Comparison of ENCODE assay signal across 8 cellular contexts in the genomic region with DNA sequence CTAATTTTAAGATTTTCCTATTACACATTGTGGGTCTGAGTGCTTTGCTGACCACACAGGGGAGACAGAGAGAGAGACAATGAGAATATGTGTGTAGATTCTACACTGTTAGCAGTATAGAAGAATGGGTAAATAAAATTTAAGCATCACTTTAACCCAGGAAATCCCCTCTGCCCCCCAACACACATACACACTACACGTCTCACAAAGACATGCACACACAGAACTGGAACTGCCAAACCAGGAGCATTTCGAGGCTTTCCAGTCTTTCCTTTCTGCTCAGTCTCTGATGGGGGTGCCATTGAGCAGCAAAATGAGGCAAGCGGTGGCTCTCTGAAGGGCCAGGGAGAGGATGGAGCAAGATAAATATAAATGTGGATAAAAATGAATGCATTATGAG. TPM values are rescaled to one million over a fixed set of nuclear protein-coding genes. Genes with fewer than 3 reads are reported as not detected.
DNase-seq lines count a peak whose midpoint lies in the region; ATAC-seq and TF ChIP-seq lines count a peak whose summit lies in the region.

No MANE protein-coding gene starts in this region.

- CTCF ChIA-PET in PC-9 (lab: Charles Lee): no interaction called here

- TF ChIP-seq CTCF in 22Rv1 (IDR thresholded peaks at IDR 0.05): peak; percentile 56
- TF ChIP-seq CTCF in GM12873 (IDR thresholded peaks at IDR 0.05; ENCODE audit: insufficient read depth, low read depth, low read length, missing control alignments): peak; percentile 9
- peak; percentile 52; the same call in 1 of the 2 replicates for TF ChIP-seq CTCF in PC-9 (conservative IDR thresholded peaks at IDR 0.05)
- peak; percentile 40 for TF ChIP-seq CTCF in fibroblast of mammary gland (conservative IDR thresholded peaks at IDR 0.05; ENCODE audit: control insufficient read depth, insufficient read depth, low read depth, low read length)
- peak in 5 of 7 experiments; percentile 17 to 37 (median 20) for TF ChIP-seq CTCF in stomach (IDR thresholded peaks at IDR 0.05)

- H3K27me3 ChIP-seq in PC-9 (ENCODE audit: insufficient read depth, low read depth) (no peaks in the 10 kb centered on the region), stomach (peaks cover 0 to 6% (median 0%) of the 10 kb centered on the region in 3 donors)

- no peak for TF ChIP-seq POLR2A in stomach (IDR thresholded peaks at IDR 0.05)

- H3K36me3 ChIP-seq in PC-9 (ENCODE audit: low read depth) (no peaks in the 10 kb centered on the region), stomach (no peaks in the 10 kb centered on the region)

- intact Hi-C loops in PC-9 (cut with micrococcal nuclease; ENCODE audit: unreplicated experiment): loop anchor here (5.0 kb wide), 1 partner anchor 41 kb away; no protein-coding TSS in a partner anchor
- intact Hi-C loops in stomach (cut with DNase I; ENCODE audit: low total_unique reads): no loop called here

- H3K9me3 ChIP-seq in PC-9 (ENCODE audit: insufficient read depth, low read depth): no peaks in the 10 kb centered on the region
- no peaks in the 10 kb centered on the region for H3K9me3 ChIP-seq in stomach

- POLR2A ChIA-PET in PC-9 (lab: Charles Lee; ENCODE audit: unreplicated experiment): no interaction called here

- H3K4me1 Mint-ChIP-seq in activated T-helper 17 cell treated with anti-CD3 and anti-CD28 coated beads, Interleukin-2, amount 50 U/mL, for 72 hours: no peaks in the 10 kb centered on the region

- H3K4me3 ChIP-seq in PC-9 (no peak overlapping the region), fibroblast of mammary gland (ENCODE audit: control insufficient read depth, low read depth, low read length) (no peak overlapping the region), stomach (peak overlapping the region in 3 of 4 donors; percentile 16 to 91 (median 18))

- no peak overlapping the region for H3K4me2 ChIP-seq in PC-9

- no peaks in the 10 kb centered on the region for H3K9me2 ChIP-seq in PC-9 (ENCODE audit: insufficient read depth)

- no peak overlapping the region for H3K27ac Mint-ChIP-seq in activated T-helper 17 cell treated with anti-CD3 and anti-CD28 coated beads, Interleukin-2, amount 50 U/mL, for 72 hours

- H3K79me2 ChIP-seq in PC-9 (ENCODE audit: low read depth): no peaks in the 10 kb centered on the region

- peaks cover 26% of the 10 kb centered on the region; the same call in 1 of the 2 replicates for H3F3A ChIP-seq in PC-9 (ENCODE audit: insufficient read depth, low read depth)

- H3K27ac ChIP-seq in 22Rv1: no peak overlapping the region
- H3K27ac ChIP-seq in PC-9: no peak overlapping the region
- peak overlapping the region in 3 of 5 donors; percentile 83 to 89 (median 84) for H3K27ac ChIP-seq in stomach

- H2AFZ ChIP-seq in PC-9: no peak overlapping the region

- peaks cover 9% of the 10 kb centered on the region for H3K27me3 Mint-ChIP-seq in activated T-helper 17 cell treated with anti-CD3 and anti-CD28 coated beads, Interleukin-2, amount 50 U/mL, for 72 hours

- no peaks in the 10 kb centered on the region for H4K20me1 ChIP-seq in PC-9 (ENCODE audit: insufficient read depth)

- H3K9me3 Mint-ChIP-seq in activated T-helper 17 cell treated with anti-CD3 and anti-CD28 coated beads, Interleukin-2, amount 50 U/mL, for 72 hours: no peaks in the 10 kb centered on the region

- no peaks in the 10 kb centered on the region for H3K36me3 Mint-ChIP-seq in activated T-helper 17 cell treated with anti-CD3 and anti-CD28 coated beads, Interleukin-2, amount 50 U/mL, for 72 hours (ENCODE audit: low read depth)

- DNase-seq in PC-9: peak in 1 of 2 experiments; percentile 21
- DNase-seq in fibroblast of mammary gland (ENCODE audit: low read depth): peak; percentile 43
- DNase-seq in stomach: peak; percentile 36

- no TSS peak for BruUV-seq in PC-9 (replicated peaks; lab: Mats Ljungman, UMichigan)

- no peak for TF ChIP-seq EP300 in stomach (IDR thresholded peaks at IDR 0.05)

- 7 to 19% (median 12%) methylated on average over 3 of the region's 3 CpGs for WGBS in stomach, 5 donors

- no peak overlapping the region for H3K4me3 Mint-ChIP-seq in activated T-helper 17 cell treated with anti-CD3 and anti-CD28 coated beads, Interleukin-2, amount 50 U/mL, for 72 hours

- ATAC-seq in HG02938 (IDR thresholded peaks at IDR 0.05; ENCODE audit: unreplicated experiment): no peak
- no peak for ATAC-seq in activated T-helper 17 cell treated with anti-CD3 and anti-CD28 coated beads, Interleukin-2, amount 50 U/mL, for 72 hours (replicated peaks)
- ATAC-seq in HG02981 (IDR thresholded peaks at IDR 0.05; ENCODE audit: unreplicated experiment): no peak

- H3K4me1 ChIP-seq in PC-9 (replicated peaks; ENCODE audit: insufficient read depth): peaks cover 11% of the 10 kb centered on the region
- H3K4me1 ChIP-seq in stomach: peaks cover 7 to 83% (median 57%) of the 10 kb centered on the region in 4 donors

RNA-seq across cellular contexts. Expression of gene MERTK, which starts 2.5 kb away (rescaled TPM):
- total RNA-seq in PC-9 (2021) (1.6 and 3.4 TPM in 2 replicates), stomach (10 to 100 TPM in 4 of 5 donors, 1 to 10 TPM in 1; 6.1 to 21.8 (median 17.4) TPM)
- polyA plus RNA-seq in stomach: 1 to 10 TPM; 3.9 to 5.7 (median 5.3) TPM
- under 1 TPM; 0.43 to 0.87 TPM for total RNA-seq in activated T-helper 17 cell treated with anti-CD3 and anti-CD28 coated beads, Interleukin-2, amount 50 U/mL, for 72 hours

RNA-seq across cellular contexts. Expression of gene ANAPC1, which starts 16.9 kb away (rescaled TPM):
- total RNA-seq in PC-9 (2021) (59.6 and 65.1 TPM in 2 replicates), stomach (100 to 1,000 TPM in 1 of 5 donors, 10 to 100 TPM in 4; 60.0 to 200 (median 77.3) TPM)
- polyA plus RNA-seq in stomach: 1 to 10 TPM; 4.9 to 6.1 (median 5.1) TPM
- total RNA-seq in activated T-helper 17 cell treated with anti-CD3 and anti-CD28 coated beads, Interleukin-2, amount 50 U/mL, for 72 hours: 100 to 1,000 TPM in 1 of 2 donors, 10 to 100 TPM in 1; 75.6 to 119 TPM

Comparison
In these comparisons a context has a peak if more than half of its experiments do, and no peak if none do; other contexts are left out.
1. H3K27ac ChIP-seq: peak in stomach (3 of 5); none in 22Rv1 (single experiment) and PC-9 (single experiment).
2. H3K4me3 ChIP-seq: peak in stomach (3 of 4); none in PC-9 (single experiment) and fibroblast of mammary gland (single experiment).
3. Peak in every context shown above with its lines, with median percentiles within 50 percentile points of each other: CTCF ChIP-seq.